8 cellular contexts compared by ENCODE assay signal in the genomic region with DNA sequence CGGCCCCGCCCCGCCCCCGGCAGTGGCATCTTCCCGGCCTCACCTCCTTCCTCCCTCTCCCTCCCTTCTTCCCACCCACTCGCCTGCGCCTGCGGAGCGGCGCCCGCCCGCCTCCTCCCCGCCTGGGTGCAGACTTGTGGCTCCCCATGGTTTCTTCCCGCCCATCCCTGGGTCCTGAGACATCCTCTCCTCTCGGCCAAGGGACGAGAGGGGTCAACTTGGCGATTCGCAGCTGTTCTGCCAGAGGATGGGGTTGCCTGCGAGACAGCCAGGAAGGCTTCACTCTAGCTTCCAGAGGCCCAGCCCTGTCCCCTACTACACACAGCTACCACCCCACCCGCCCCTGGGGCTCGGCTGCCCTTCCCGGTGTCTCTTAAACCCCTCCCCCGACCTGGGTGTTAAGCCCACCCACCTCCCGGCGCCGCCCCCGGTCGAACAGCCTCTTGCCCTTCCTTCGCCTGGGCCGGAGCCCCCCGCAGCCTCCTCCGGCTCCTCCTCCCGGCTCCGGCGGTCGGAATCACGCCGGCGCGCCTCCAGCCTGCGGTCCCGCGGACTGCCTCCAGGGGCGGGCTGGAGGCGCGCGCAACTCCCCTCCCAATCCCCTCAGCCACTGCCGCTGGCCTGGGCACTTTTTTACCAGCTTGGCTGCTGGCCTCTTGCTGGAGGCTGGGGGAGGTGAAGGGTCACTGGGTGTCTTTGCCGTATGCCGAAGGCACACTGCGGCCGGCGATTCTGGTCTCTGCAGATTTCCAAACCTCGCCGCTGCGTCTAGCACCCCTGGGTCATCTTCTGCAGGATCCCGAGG. TPM values are rescaled to one million over a fixed set of nuclear protein-coding genes. Genes with fewer than 3 reads are reported as not detected.
DNase-seq lines count a peak whose midpoint lies in the region; ATAC-seq and TF ChIP-seq lines count a peak whose summit lies in the region.

No MANE protein-coding gene starts in this region.

- in situ Hi-C loops in SK-MEL-5 (cut with HindIII; ENCODE audit: low pct_unique_long_range_greater_than_20kb, low sequenced_read_pairs) = no loop called here

- no peaks in the 10 kb centered on the region for H3K9me2 ChIP-seq in Loucy (replicated peaks; ENCODE audit: low read depth, low read length)

- H3K4me1 Mint-ChIP-seq in activated naive CD4-positive, alpha-beta T cell treated with anti-CD3 and anti-CD28 coated beads, Interleukin-2, amount 50 U/mL, for 24 hours = peaks cover 50% of the 10 kb centered on the region

- H3F3A ChIP-seq in Loucy (ENCODE audit: low read depth) = no peaks in the 10 kb centered on the region

- TF ChIP-seq CTCF in Loucy (conservative IDR thresholded peaks at IDR 0.05; ENCODE audit: low read length) (peak; percentile 55), osteoblast (IDR thresholded peaks at IDR 0.05; ENCODE audit: extremely low read depth, low read depth, low read length) (peak; percentile 56), thoracic aorta (IDR thresholded peaks at IDR 0.05) (peak; percentile 99)

- no peaks in the 10 kb centered on the region for H3K9me3 ChIP-seq in Loucy (ENCODE audit: insufficient read depth, low read depth, low read length)
- H3K9me3 ChIP-seq in osteoblast (ENCODE audit: low read depth, low read length) = no peaks in the 10 kb centered on the region
- no peaks in the 10 kb centered on the region for H3K9me3 ChIP-seq in thoracic aorta

- peaks cover 51% of the 10 kb centered on the region for H3K79me2 ChIP-seq in Loucy (ENCODE audit: insufficient read depth, low read length)
- H3K79me2 ChIP-seq in osteoblast (ENCODE audit: insufficient read depth, low read length) = peaks cover 52% of the 10 kb centered on the region

- H3K4me2 ChIP-seq in Loucy (ENCODE audit: low read depth, low read length, poor library complexity, severe bottlenecking) (peak overlapping the region; percentile 89), osteoblast (ENCODE audit: insufficient read depth, low read length) (peak overlapping the region; percentile 84)

- H3K9me3 Mint-ChIP-seq in activated naive CD4-positive, alpha-beta T cell treated with anti-CD3 and anti-CD28 coated beads, Interleukin-2, amount 50 U/mL, for 24 hours = no peaks in the 10 kb centered on the region

- peak overlapping the region; percentile 99 for H3K4me3 Mint-ChIP-seq in activated naive CD4-positive, alpha-beta T cell treated with anti-CD3 and anti-CD28 coated beads, Interleukin-2, amount 50 U/mL, for 24 hours

- peak overlapping the region; percentile 74 for H3K27ac ChIP-seq in osteoblast (ENCODE audit: low read depth, low read length)
- peak overlapping the region; percentile 99 to 100 for H3K27ac ChIP-seq in thoracic aorta

- H2AFZ ChIP-seq in Loucy (ENCODE audit: low read length) (peak overlapping the region; percentile 57; the same call in 1 of the 2 replicates), osteoblast (ENCODE audit: low read length) (peak overlapping the region; percentile 85)

- peak; percentile 31 for ATAC-seq in thoracic aorta (ENCODE audit: insufficient number of reproducible peaks, low FRiP score, low read depth)

- H3K36me3 ChIP-seq in Loucy (ENCODE audit: insufficient read depth, low read length) = no peaks in the 10 kb centered on the region
- no peaks in the 10 kb centered on the region for H3K36me3 ChIP-seq in osteoblast (ENCODE audit: insufficient read depth, low read length)
- H3K36me3 ChIP-seq in thoracic aorta = no peaks in the 10 kb centered on the region

- DNase-seq in ELF-1 (ENCODE audit: low read depth, low spot score) (peak; percentile 97), GOT3 (lab: John Stamatoyannopoulos, UW) (peak; percentile 82), SK-MEL-5 (ENCODE audit: low read depth, low spot score) (peak; percentile 90), glomerular visceral epithelial cell (ENCODE audit: extremely low spot score) (peak; percentile 94), osteoblast (ENCODE audit: insufficient read length, low spot score, missing footprints) (peak; percentile 99), thoracic aorta (ENCODE audit: low spot score) (no peak)

- H4K20me1 ChIP-seq in Loucy (ENCODE audit: insufficient read depth, low read length, poor library complexity, severe bottlenecking) (peaks cover 3% of the 10 kb centered on the region), osteoblast (ENCODE audit: insufficient read depth, low read length) (peaks cover 33% of the 10 kb centered on the region)

- H3K27me3 ChIP-seq in Loucy (ENCODE audit: insufficient read depth, low read length, poor library complexity, severe bottlenecking) (no peaks in the 10 kb centered on the region), osteoblast (ENCODE audit: insufficient read depth, low read length) (peaks cover 5% of the 10 kb centered on the region), thoracic aorta (replicated peaks; ENCODE audit: insufficient read depth) (no peaks in the 10 kb centered on the region)

- H3K4me1 ChIP-seq in Loucy (ENCODE audit: insufficient read depth, low read length, poor library complexity, severe bottlenecking) (peaks cover 27% of the 10 kb centered on the region), osteoblast (ENCODE audit: insufficient read depth, low read length) (peaks cover 22% of the 10 kb centered on the region), thoracic aorta (ENCODE audit: control insufficient read depth in 1 of 2, low read depth in 2 of 2) (peaks cover 42 to 55% of the 10 kb centered on the region in 2 donors)

- H3K27me3 Mint-ChIP-seq in activated naive CD4-positive, alpha-beta T cell treated with anti-CD3 and anti-CD28 coated beads, Interleukin-2, amount 50 U/mL, for 24 hours = no peaks in the 10 kb centered on the region

- H3K27ac Mint-ChIP-seq in activated naive CD4-positive, alpha-beta T cell treated with anti-CD3 and anti-CD28 coated beads, Interleukin-2, amount 50 U/mL, for 24 hours = peak overlapping the region; percentile 89

- peak overlapping the region; percentile 96 for H3K9ac ChIP-seq in Loucy (ENCODE audit: low read depth, low read length, poor library complexity, severe bottlenecking)

- H3K4me3 ChIP-seq in Loucy (ENCODE audit: low read length, poor library complexity, severe bottlenecking) = peak overlapping the region; percentile 83
- peak overlapping the region; percentile 90 for H3K4me3 ChIP-seq in osteoblast (ENCODE audit: insufficient read depth, low read length)
- H3K4me3 ChIP-seq in thoracic aorta = peak overlapping the region; percentile 98

- no peaks in the 10 kb centered on the region for H3K36me3 Mint-ChIP-seq in activated naive CD4-positive, alpha-beta T cell treated with anti-CD3 and anti-CD28 coated beads, Interleukin-2, amount 50 U/mL, for 24 hours

RNA-seq across cellular contexts. Expression of a gene that starts 1.9 kb away (rescaled TPM):
- total RNA-seq in SK-MEL-5 (2014; rRNA removed; shearing (Covaris generic)) = 21.8 and 23.6 TPM in 2 replicates
- polyA plus RNA-seq in SK-MEL-5 (2015; cell fraction: cytosol; rRNA removed) = 27.3 and 27.7 TPM in 2 replicates
- 17.0 and 26.8 TPM in 2 replicates for polyA plus RNA-seq in SK-MEL-5 (2015; cell fraction: nucleus; rRNA removed)
- total RNA-seq in osteoblast = 22.7 and 26.8 TPM in 2 replicates
- 10 to 100 TPM; 54.0 to 81.3 TPM for total RNA-seq in thoracic aorta
